Comparison of ENCODE assay signal across 12 cellular contexts in genomic region chr17:43599835-43600234, GRCh38.
A peak's percentile ranks its signal among the peaks of the same experiment; 100 is the strongest.
DNase-seq lines count a peak whose midpoint lies in the region; ATAC-seq and TF ChIP-seq lines count a peak whose summit lies in the region.
"Had no signal": no experiment of that assay in that cellular context is flagged by ENCODE, and none has a peak within 500 bp of the region (broad histone marks: within the 10 kb centered on the region; RNA-seq: fewer than 3 reads in every experiment).

No MANE protein-coding gene starts in this region.

- TF ChIP-seq CTCF in fibroblast of pulmonary artery (IDR thresholded peaks at IDR 0.05; ENCODE audit: low read length, missing control alignments) = no peak

- ATAC-seq in SK-N-SH treated with all-trans-retinoic acid at 6 μM for 48 hours (peak; percentile 59), GM21447 (IDR thresholded peaks at IDR 0.05; ENCODE audit: unreplicated experiment) (no peak)

- no peak overlapping the region for H3K4me3 ChIP-seq in fibroblast of pulmonary artery (replicated peaks; ENCODE audit: low read depth, low read length)
- H3K4me3 ChIP-seq: heart right ventricle, sigmoid colon, upper lobe of left lung had no signal

- DNase-seq in SKM-1 treated with dmso at 0.1 percent for 144 hours (lab: John Stamatoyannopoulos, UW; ENCODE audit: unreplicated experiment) = peak; percentile 19
- no peak for DNase-seq in SKM-1 (lab: John Stamatoyannopoulos, UW; ENCODE audit: unreplicated experiment)
- DNase-seq in fibroblast of pulmonary artery (ENCODE audit: low read depth) = peak; percentile 92
- DNase-seq in NCI-H2081 treated with DMSO at 0.1 percent for 48 hours (lab: John Stamatoyannopoulos, UW) = no peak
- no peak for DNase-seq in effector CD4-positive, alpha-beta T cell
- DNase-seq in NCI-H2029 treated with DMSO at 0.1 percent for 48 hours (lab: John Stamatoyannopoulos, UW) = no peak
- DNase-seq: heart right ventricle, NCI-H187, sigmoid colon, upper lobe of left lung had no signal

TF ChIP-seq in SK-N-SH treated with all-trans-retinoic acid at 6 μM for 48 hours, 23 proteins besides CTCF, POLR2A, EP300 and RAD21:
- no peak for TF ChIP-seq ZC3H10 (CRISPR knock-in tag; IDR thresholded peaks at IDR 0.05)

Comparison
In these comparisons a context has a peak if more than half of its experiments do, and no peak if none do; other contexts are left out.
1. DNase-seq: peak in SKM-1 treated with dmso at 0.1 percent for 144 hours (single experiment) and fibroblast of pulmonary artery (single experiment); none in SKM-1 (single experiment), NCI-H2081 treated with DMSO at 0.1 percent for 48 hours (single experiment), effector CD4-positive, alpha-beta T cell (single experiment) and NCI-H2029 treated with DMSO at 0.1 percent for 48 hours (single experiment).